In the genomic region with DNA sequence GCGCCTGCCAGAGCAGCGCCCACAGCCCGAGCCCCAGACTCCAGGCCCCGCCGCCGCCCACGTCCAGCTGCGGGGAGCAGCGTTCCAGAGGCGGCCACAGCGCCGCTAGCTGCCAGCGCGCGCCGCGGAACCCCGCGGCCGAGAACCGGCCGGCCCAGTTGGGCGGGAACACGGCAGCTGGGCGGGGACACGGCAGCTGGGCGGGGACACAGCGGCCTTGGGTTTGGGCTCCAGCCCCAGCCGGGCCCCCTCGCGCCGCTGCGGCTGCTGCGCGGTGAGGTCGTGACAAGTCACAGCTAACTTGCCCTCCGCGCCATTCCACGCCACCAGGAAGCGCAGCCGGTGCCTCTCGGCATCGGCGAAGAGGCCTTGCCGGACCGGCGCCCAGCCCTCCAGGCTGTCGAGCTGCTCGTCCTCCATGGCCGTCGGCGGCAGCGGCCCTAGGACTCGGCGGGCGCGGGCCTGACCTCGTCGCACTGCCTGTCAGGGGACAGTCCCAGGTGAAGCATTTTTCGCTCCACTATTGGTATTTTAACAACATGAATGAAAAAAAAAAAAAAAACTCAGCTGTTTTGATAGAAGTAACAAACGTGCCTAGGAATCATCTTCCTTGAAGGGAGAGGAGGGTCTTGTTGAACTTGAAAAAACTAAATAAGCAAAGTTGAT, we compare ENCODE assay signal across 7 cellular contexts. TPM values are rescaled to one million over a fixed set of nuclear protein-coding genes. Genes with fewer than 3 reads are reported as not detected.
DNase-seq lines count a peak whose midpoint lies in the region; ATAC-seq, FAIRE-seq and TF ChIP-seq lines count a peak whose summit lies in the region.
"Not testable (repeated sequence)": the region's sequence is repeated elsewhere in the genome, so short reads cannot be mapped to it uniquely, and the experiment has no call there.

No MANE protein-coding gene starts in this region.

- H3K9me3 ChIP-seq in PC-3 (ENCODE audit: low read length); endothelial cell of umbilical vein (replicated peaks; ENCODE audit: control insufficient read depth, insufficient read depth, low read length): not testable (repeated sequence)

- peak; percentile 90 for ATAC-seq in GM19025 (IDR thresholded peaks at IDR 0.05; ENCODE audit: low read depth, unreplicated experiment)
- ATAC-seq in HG02973 (IDR thresholded peaks at IDR 0.05; ENCODE audit: unreplicated experiment), result peak; percentile 89
- peak; percentile 95 for ATAC-seq in PC-3

- H3K27me3 Mint-ChIP-seq in activated T-cell treated with anti-CD3 and anti-CD28 coated beads, Interleukin-2, amount 50 U/mL, for 24 hours, result not testable (repeated sequence)

- H2AFZ ChIP-seq in PC-3 (ENCODE audit: low read length), result peak overlapping the region; percentile 79
- peak overlapping the region; percentile 39 for H2AFZ ChIP-seq in endothelial cell of umbilical vein (ENCODE audit: low read depth, low read length)

- H3K4me3 ChIP-seq in PC-3 (ENCODE audit: low read length) (peak overlapping the region; percentile 65), endothelial cell of umbilical vein (replicated peaks in 1 of 3; ENCODE audit: insufficient read depth in 1 of 3, low read depth in 1 of 3, low read length in 3 of 3) (peak overlapping the region in 1 of 3 experiments; percentile 41)

- peak overlapping the region; percentile 61 for H3K9ac ChIP-seq in PC-3 (ENCODE audit: low read length)
- H3K9ac ChIP-seq in endothelial cell of umbilical vein (replicated peaks; ENCODE audit: extremely low read depth, insufficient read depth, low read length), result not testable (repeated sequence)

- H3K36me3 ChIP-seq in PC-3 (ENCODE audit: low read depth, low read length); endothelial cell of umbilical vein (ENCODE audit: control insufficient read depth in 2 of 2, extremely low read depth in 1 of 2, insufficient read depth in 2 of 2, low read length in 2 of 2): not testable (repeated sequence)

- BruUV-seq in PC-3 (replicated peaks; lab: Mats Ljungman, UMichigan), result TSS peak; percentile 74
- BruUV-seq in endothelial cell of umbilical vein (replicated peaks; lab: Mats Ljungman, UMichigan), result TSS peak; percentile 85

- H3K9me3 Mint-ChIP-seq in activated T-cell treated with anti-CD3 and anti-CD28 coated beads, Interleukin-2, amount 50 U/mL, for 24 hours, result not testable (repeated sequence)

- not testable (repeated sequence) for H3K9me2 ChIP-seq in PC-3 (replicated peaks; ENCODE audit: low read length)

- dilution Hi-C loops in endothelial cell of umbilical vein (cut with MboI; ENCODE audit: extremely low pct_ligation_motif_present, low sequenced_read_pairs), result not testable (repeated sequence)

- H3K27ac ChIP-seq in PC-3 (ENCODE audit: low read length); endothelial cell of umbilical vein (ENCODE audit: insufficient read depth, low read depth, low read length): not testable (repeated sequence)

- H3K4me2 ChIP-seq in PC-3 (ENCODE audit: low read length) (peak overlapping the region; percentile 70), endothelial cell of umbilical vein (ENCODE audit: insufficient read depth, low read length) (peak overlapping the region; percentile 42)

- TF ChIP-seq CTCF in PC-3 (conservative IDR thresholded peaks at IDR 0.05; ENCODE audit: low read depth, low read length); endothelial cell of umbilical vein (IDR thresholded peaks at IDR 0.05; ENCODE audit: extremely low read depth in 1 of 2, insufficient read depth in 1 of 2, low read depth in 1 of 2, low read length in 2 of 2): not testable (repeated sequence)

- peak overlapping the region; percentile 69 for H3K4me3 Mint-ChIP-seq in activated T-cell treated with anti-CD3 and anti-CD28 coated beads, Interleukin-2, amount 50 U/mL, for 24 hours

- H3K27ac Mint-ChIP-seq in activated T-cell treated with anti-CD3 and anti-CD28 coated beads, Interleukin-2, amount 50 U/mL, for 24 hours, result peak overlapping the region; percentile 78

- CTCF ChIA-PET in PC-3 (lab: Charles Lee); endothelial cell of umbilical vein (lab: Charles Lee): not testable (repeated sequence)

- not testable (repeated sequence) for FAIRE-seq in endothelial cell of umbilical vein (lab: Jason Lieb, UNC)

- peak; percentile 8 for DNase-seq in PC-3
- peak; percentile 74 for DNase-seq in activated T-cell treated with anti-CD3 and anti-CD28 coated beads, Interleukin-2, amount 50 U/mL, for 24 hours
- peak; percentile 12 for DNase-seq in endothelial cell of umbilical vein (ENCODE audit: low read depth, low spot score)
- peak; percentile 4 for DNase-seq in medulla oblongata (ENCODE audit: extremely low spot score)
- DNase-seq in stimulated activated CD4-positive, alpha-beta T cell treated with anti-CD3 and anti-CD28 coated beads, Interleukin-12 subunit alpha, Interleukin-12 subunit beta, amount 100 ng/mL, for 48 hours (ENCODE audit: low read depth in 2 of 3, low spot score in 1 of 3), result peak; percentile 8 to 24 (median 12)

- H3K36me3 Mint-ChIP-seq in activated T-cell treated with anti-CD3 and anti-CD28 coated beads, Interleukin-2, amount 50 U/mL, for 24 hours (ENCODE audit: low read depth), result not testable (repeated sequence)

- H3K79me2 ChIP-seq in PC-3 (ENCODE audit: low read length); endothelial cell of umbilical vein (ENCODE audit: control insufficient read depth, insufficient read depth, low read length): not testable (repeated sequence)

- H3K27me3 ChIP-seq in PC-3 (ENCODE audit: low read length); endothelial cell of umbilical vein (ENCODE audit: control insufficient read depth in 2 of 2, insufficient read depth in 2 of 2, low read length in 2 of 2): not testable (repeated sequence)

- POLR2A ChIA-PET in PC-3 (lab: Charles Lee; ENCODE audit: unreplicated experiment); endothelial cell of umbilical vein (lab: Charles Lee): not testable (repeated sequence)

- not testable (repeated sequence) for H4K20me1 ChIP-seq in PC-3 (ENCODE audit: low read length); endothelial cell of umbilical vein (replicated peaks; ENCODE audit: control insufficient read depth, extremely low read depth, insufficient read depth, low read length)

- H3K4me1 ChIP-seq in PC-3 (ENCODE audit: insufficient read depth, low read length); endothelial cell of umbilical vein (ENCODE audit: control insufficient read depth, extremely low read depth, insufficient read depth, low read length): not testable (repeated sequence)

- H3K9me1 ChIP-seq in endothelial cell of umbilical vein (replicated peaks; ENCODE audit: control insufficient read depth, extremely low read depth, insufficient read depth, low read length), result not testable (repeated sequence)

- intact Hi-C loops in PC-3 (cut with micrococcal nuclease); endothelial cell of umbilical vein (cut with micrococcal nuclease): not testable (repeated sequence)

- TF ChIP-seq POLR2A in endothelial cell of umbilical vein (IDR thresholded peaks at IDR 0.05; ENCODE audit: low read depth, low read length), result not testable (repeated sequence)

- H3F3A ChIP-seq in PC-3 (ENCODE audit: low read length, unreplicated experiment), result not testable (repeated sequence)

- H3K4me1 Mint-ChIP-seq in activated T-cell treated with anti-CD3 and anti-CD28 coated beads, Interleukin-2, amount 50 U/mL, for 24 hours (ENCODE audit: low read depth), result not testable (repeated sequence)

RNA-seq across cellular contexts. Expression of gene GOLGA8N, which starts 56.6 kb away (rescaled TPM):
- total RNA-seq in PC-3 (2014; rRNA removed) (0.91 and 1.4 TPM in 2 replicates), endothelial cell of umbilical vein (4.5 and 4.8 TPM in 2 replicates)
- 1.2 and 1.6 TPM in 2 replicates for polyA plus RNA-seq in endothelial cell of umbilical vein
- 0.45 and 0.54 TPM in 2 replicates for polyA plus RNA-seq in endothelial cell of umbilical vein (2011; cell fraction: cytosol; rRNA removed)
- polyA plus RNA-seq in endothelial cell of umbilical vein (2011; cell fraction: nucleus; rRNA removed), result 14.1 and 15.9 TPM in 2 replicates
- 2.8 and 3.0 TPM in 2 replicates for polyA plus RNA-seq in endothelial cell of umbilical vein (2012)
- 6.4 and 10.9 TPM in 2 replicates for polyA minus RNA-seq in endothelial cell of umbilical vein
- 0.31 TPM for polyA minus RNA-seq in endothelial cell of umbilical vein (2011; cell fraction: cytosol; rRNA and poly(A)+ RNA removed)
- polyA minus RNA-seq in endothelial cell of umbilical vein (2011; cell fraction: nucleus; rRNA and poly(A)+ RNA removed), result 8.6 and 8.9 TPM in 2 replicates

Comparison
In these comparisons a context has a peak if more than half of its experiments do, and no peak if none do; other contexts are left out.
1. DNase-seq: peak in every context shown above with its lines; median percentile 74 in activated T-cell treated with anti-CD3 and anti-CD28 coated beads, Interleukin-2, amount 50 U/mL, for 24 hours; 12 in endothelial cell of umbilical vein; 12 in stimulated activated CD4-positive, alpha-beta T cell treated with anti-CD3 and anti-CD28 coated beads, Interleukin-12 subunit alpha, Interleukin-12 subunit beta, amount 100 ng/mL, for 48 hours; 8 in PC-3; 4 in medulla oblongata.